In genomic region chr12:84502907-84503787, GRCh38 we compare ENCODE assay signal across 9 cellular contexts.
DNase-seq lines count a peak whose midpoint lies in the region; ATAC-seq and TF ChIP-seq lines count a peak whose summit lies in the region.
"Had no signal": no experiment of that assay in that cellular context is flagged by ENCODE, and none has a peak within 500 bp of the region (broad histone marks: within the 10 kb centered on the region; RNA-seq: fewer than 3 reads in every experiment).

No MANE protein-coding gene starts in this region.

- H3K4me3 ChIP-seq in H7 (ENCODE audit: insufficient read depth, low read depth, low read length) (no peak overlapping the region), gastroesophageal sphincter (no peak overlapping the region)
- H3K4me3 ChIP-seq in CD8-positive, alpha-beta memory T cell (ENCODE audit: low read length) = no peak overlapping the region

- no peaks in the 10 kb centered on the region for H3K36me3 ChIP-seq in H7 (replicated peaks; ENCODE audit: control insufficient read depth, insufficient read depth, low read length)
- no peaks in the 10 kb centered on the region for H3K36me3 ChIP-seq in gastroesophageal sphincter
- H3K36me3 ChIP-seq in CD8-positive, alpha-beta memory T cell (ENCODE audit: insufficient read depth, low read length) = no peaks in the 10 kb centered on the region

- H3K4me1 ChIP-seq in gastroesophageal sphincter = peaks cover 0 to 18% (median 0%) of the 10 kb centered on the region in 3 donors
- no peaks in the 10 kb centered on the region for H3K4me1 ChIP-seq in CD8-positive, alpha-beta memory T cell (ENCODE audit: insufficient read depth, low read length)

- H3K36me3 Mint-ChIP-seq in CD8-positive, alpha-beta memory T cell = no peaks in the 10 kb centered on the region
- H3K36me3 Mint-ChIP-seq: memory B cell had no signal

- H3K9me3 ChIP-seq in gastroesophageal sphincter = no peaks in the 10 kb centered on the region
- H3K9me3 ChIP-seq in CD8-positive, alpha-beta memory T cell (ENCODE audit: low read length) = no peaks in the 10 kb centered on the region

- peak; percentile 67 for DNase-seq in ELF-1 (ENCODE audit: low read depth, low spot score)
- peak; percentile 1 for DNase-seq in H7
- DNase-seq in LoVo (ENCODE audit: low spot score) = peak; percentile 46
- DNase-seq in T1000 (lab: John Stamatoyannopoulos, UW) = peak; percentile 31
- peak; percentile 58 for DNase-seq in sciatic nerve (ENCODE audit: low spot score)
- no peak for DNase-seq in CD8-positive, alpha-beta memory T cell

- H3K9me3 Mint-ChIP-seq in CD8-positive, alpha-beta memory T cell = peaks cover 0 to 9% (median 0%) of the 10 kb centered on the region in 5 donors
- H3K9me3 Mint-ChIP-seq: memory B cell had no signal

- no peak for TF ChIP-seq POLR2A in gastroesophageal sphincter (IDR thresholded peaks at IDR 0.05)

- no peak overlapping the region for H3K4me3 Mint-ChIP-seq in CD8-positive, alpha-beta memory T cell
- H3K4me3 Mint-ChIP-seq: memory B cell had no signal

- no peaks in the 10 kb centered on the region for H3K4me1 Mint-ChIP-seq in CD8-positive, alpha-beta memory T cell
- H3K4me1 Mint-ChIP-seq: memory B cell had no signal

- ATAC-seq in gastroesophageal sphincter (no peak), sciatic nerve (peak; percentile 59)

- CTCF ChIA-PET in CD8-positive, alpha-beta memory T cell (lab: Charles Lee) = no interaction called here

- TF ChIP-seq EP300 in gastroesophageal sphincter (IDR thresholded peaks at IDR 0.05) = no peak

- no peak overlapping the region for H3K27ac ChIP-seq in 22Rv1
- H3K27ac ChIP-seq in gastroesophageal sphincter = no peak overlapping the region
- H3K27ac ChIP-seq in CD8-positive, alpha-beta memory T cell (ENCODE audit: low read depth, low read length) = no peak overlapping the region

- POLR2A ChIA-PET in CD8-positive, alpha-beta memory T cell (lab: Charles Lee) = no interaction called here

- no peak overlapping the region for H3K27ac Mint-ChIP-seq in CD8-positive, alpha-beta memory T cell
- H3K27ac Mint-ChIP-seq: memory B cell had no signal

- H3K27me3 Mint-ChIP-seq in CD8-positive, alpha-beta memory T cell = no peaks in the 10 kb centered on the region
- H3K27me3 Mint-ChIP-seq: memory B cell had no signal

- intact Hi-C loops in sciatic nerve (cut with DNase I) = no loop called here

- H3K27me3 ChIP-seq in H7 (ENCODE audit: control insufficient read depth, insufficient read depth, low read length) (no peaks in the 10 kb centered on the region), gastroesophageal sphincter (no peaks in the 10 kb centered on the region)
- no peaks in the 10 kb centered on the region for H3K27me3 ChIP-seq in CD8-positive, alpha-beta memory T cell (ENCODE audit: insufficient read depth, low read length, poor library complexity, severe bottlenecking)

- TF ChIP-seq CTCF in 22Rv1 (IDR thresholded peaks at IDR 0.05) (peak; percentile 96), gastroesophageal sphincter (IDR thresholded peaks at IDR 0.05) (peak in 3 of 4 experiments; percentile 25 to 45 (median 31))

- WGBS in gastroesophageal sphincter (ENCODE audit: low coverage in 1 of 2), 2 donors = 63 to 80% methylated on average over 1 to 4 of the region's 4 CpGs

Comparison
In these comparisons a context has a peak if more than half of its experiments do, and no peak if none do; other contexts are left out.
1. DNase-seq: peak in ELF-1 (single experiment), H7 (single experiment), LoVo (single experiment), T1000 (single experiment) and sciatic nerve (single experiment); none in CD8-positive, alpha-beta memory T cell (0 of 5).